In the genomic region with DNA sequence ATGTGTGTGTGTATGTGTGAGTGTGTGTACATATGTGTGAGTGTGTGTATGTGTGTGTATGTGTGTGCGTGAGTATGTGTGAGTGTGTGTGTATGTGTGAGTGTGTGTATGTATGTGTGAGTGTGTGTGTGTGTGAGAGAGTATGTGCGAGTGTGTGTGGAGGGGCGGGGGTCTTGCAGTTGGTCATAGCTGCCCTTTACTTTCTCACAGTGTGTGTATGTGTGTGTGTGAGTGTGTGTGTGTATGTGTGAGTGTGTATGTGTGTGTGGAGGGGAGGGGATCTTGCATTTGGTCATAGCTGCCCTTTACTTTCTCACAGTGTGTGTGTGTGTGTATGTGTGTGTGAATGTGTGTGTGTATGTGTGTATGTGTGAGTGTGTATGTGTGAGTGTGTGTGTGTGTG, we compare ENCODE assay signal across 1 cellular context.
TF ChIP-seq lines count a peak whose summit lies in the region.

No MANE protein-coding gene starts in this region.

TF ChIP-seq in GM12878, 131 proteins besides CTCF, POLR2A, EP300 and RAD21:
- TF ChIP-seq, protein P1, sequence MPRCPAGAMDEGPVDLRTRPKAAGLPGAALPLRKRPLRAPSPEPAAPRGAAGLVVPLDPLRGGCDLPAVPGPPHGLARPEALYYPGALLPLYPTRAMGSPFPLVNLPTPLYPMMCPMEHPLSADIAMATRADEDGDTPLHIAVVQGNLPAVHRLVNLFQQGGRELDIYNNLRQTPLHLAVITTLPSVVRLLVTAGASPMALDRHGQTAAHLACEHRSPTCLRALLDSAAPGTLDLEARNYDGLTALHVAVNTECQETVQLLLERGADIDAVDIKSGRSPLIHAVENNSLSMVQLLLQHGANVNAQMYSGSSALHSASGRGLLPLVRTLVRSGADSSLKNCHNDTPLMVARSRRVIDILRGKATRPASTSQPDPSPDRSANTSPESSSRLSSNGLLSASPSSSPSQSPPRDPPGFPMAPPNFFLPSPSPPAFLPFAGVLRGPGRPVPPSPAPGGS (IDR thresholded peaks at IDR 0.05; ENCODE audit: borderline replicate concordance, insufficient read depth, low read depth, low read length, poor library complexity, severe bottlenecking): peak; percentile 94
- TF ChIP-seq IRF5 (IDR thresholded peaks at IDR 0.05; ENCODE audit: borderline replicate concordance) (0 out of 2 replicates have a peak, but pooled peaks have one; percentile 33), PBX3 (IDR thresholded peaks at IDR 0.05; ENCODE audit: insufficient replicate concordance, low read depth, low read length) (peak; percentile 40), HDGF (IDR thresholded peaks at IDR 0.05) (peak; percentile 96; the same call in 1 of the 2 replicates), NR2C2 (IDR thresholded peaks at IDR 0.05; ENCODE audit: borderline replicate concordance, control insufficient read depth, insufficient read length, low read depth) (no peak), ZNF384 (IDR thresholded peaks at IDR 0.05; ENCODE audit: borderline replicate concordance, low read depth, low read length) (no peak), NBN (IDR thresholded peaks at IDR 0.05) (peak; percentile 52; the same call in 1 of the 2 replicates)
